6 cellular contexts compared by ENCODE assay signal in genomic region chr20:3605386-3605886, GRCh38. TPM values are rescaled to one million over a fixed set of nuclear protein-coding genes. Genes with fewer than 3 reads are reported as not detected.
"Had no signal": no experiment of that assay in that cellular context is flagged by ENCODE, and none has a peak within 500 bp of the region (broad histone marks: within the 10 kb centered on the region; RNA-seq: fewer than 3 reads in every experiment).

No MANE protein-coding gene starts in this region.

RNA-seq across cellular contexts. Expression of gene GFRA4, which starts 57.8 kb away (rescaled TPM):
- total RNA-seq: GM23248, GM23338, H1, H4, H7, H9 had no signal
- polyA plus RNA-seq: GM23248, GM23338 had no signal
